ENCODE assay signal across 8 cellular contexts in genomic region chr17:8294814-8295316, GRCh38. TPM values are rescaled to one million over a fixed set of nuclear protein-coding genes. Genes with fewer than 3 reads are reported as not detected.
DNase-seq lines count a peak whose midpoint lies in the region; ATAC-seq and TF ChIP-seq lines count a peak whose summit lies in the region.

No MANE protein-coding gene starts in this region.

- H3K27me3 ChIP-seq in trophoblast cell (ENCODE audit: insufficient read depth, low read length): no peaks in the 10 kb centered on the region

- H3K4me1 ChIP-seq in ES-I3 (ENCODE audit: insufficient read depth, low read length) (peaks cover 14% of the 10 kb centered on the region), trophoblast cell (ENCODE audit: control insufficient read depth in 1 of 2, insufficient read depth in 2 of 2, low read length in 2 of 2) (peaks cover 6 to 11% of the 10 kb centered on the region in 2 experiments)

- H2BK5ac ChIP-seq in trophoblast cell (ENCODE audit: low read depth, low read length, poor library complexity): peak overlapping the region; percentile 42

- H3K4me3 ChIP-seq in foreskin fibroblast (ENCODE audit: low read depth in 1 of 2, low read length in 2 of 2): peak overlapping the region; percentile 66 to 69
- H3K4me3 ChIP-seq in trophoblast cell (ENCODE audit: low read depth, low read length): no peak overlapping the region

- H3K27ac ChIP-seq in VCaP (peak overlapping the region; percentile 74), trophoblast cell (ENCODE audit: low read depth, low read length) (no peak overlapping the region)

- H4K91ac ChIP-seq in trophoblast cell (ENCODE audit: low read depth, low read length): no peak overlapping the region

- H4K8ac ChIP-seq in trophoblast cell (ENCODE audit: low read depth, low read length): peak overlapping the region; percentile 79

- peak overlapping the region; percentile 49 for H4K12ac ChIP-seq in trophoblast cell (ENCODE audit: low read depth, low read length)

- H2BK12ac ChIP-seq in trophoblast cell (ENCODE audit: low read length): peak overlapping the region; percentile 61

- H3K9me3 ChIP-seq in ES-I3 (ENCODE audit: control insufficient read depth, insufficient read depth, low read length): no peaks in the 10 kb centered on the region
- no peaks in the 10 kb centered on the region for H3K9me3 ChIP-seq in trophoblast cell (ENCODE audit: insufficient read depth, low read depth, low read length)

- no peak overlapping the region for H3K4ac ChIP-seq in trophoblast cell (ENCODE audit: low read depth, low read length)

- peaks cover 4% of the 10 kb centered on the region for H3K79me2 ChIP-seq in trophoblast cell (ENCODE audit: control insufficient read depth, insufficient read depth, low read length, poor library complexity)

- no peak overlapping the region for H3K14ac ChIP-seq in trophoblast cell (ENCODE audit: low read length)

- TF ChIP-seq CTCF in VCaP (conservative IDR thresholded peaks at IDR 0.05) (no peak), foreskin fibroblast (IDR thresholded peaks at IDR 0.05; ENCODE audit: low read depth, low read length) (no peak)

- WGBS in trophoblast cell (ENCODE audit: extremely low coverage, insufficient coverage, insufficient read length): no CpG with 5 or more reads among the region's 15 CpGs

- H3K9ac ChIP-seq in ES-I3 (ENCODE audit: low read depth, low read length) (peak overlapping the region; percentile 75), trophoblast cell (ENCODE audit: low read length) (no peak overlapping the region)

- peak overlapping the region; percentile 94 for H2AFZ ChIP-seq in trophoblast cell (ENCODE audit: insufficient read depth, low read length, poor library complexity)

- peak overlapping the region; percentile 41 for H2BK120ac ChIP-seq in trophoblast cell (ENCODE audit: insufficient read depth, low read length, poor library complexity)

- no peak overlapping the region for H2AK5ac ChIP-seq in trophoblast cell (ENCODE audit: low read length)

- H3K4me2 ChIP-seq in trophoblast cell (ENCODE audit: low read length): peak overlapping the region; percentile 76

- H3K36me3 ChIP-seq in ES-I3 (ENCODE audit: insufficient read depth, low read length) (no peaks in the 10 kb centered on the region), trophoblast cell (ENCODE audit: control insufficient read depth in 1 of 2, insufficient read depth in 2 of 2, low read length in 2 of 2) (no peaks in the 10 kb centered on the region)

- DNase-seq in foreskin fibroblast: no peak
- no peak for DNase-seq in trophoblast cell
- DNase-seq in activated gamma-delta T cell treated with Interleukin-2 at 50 U/mL for 16 hours: no peak
- no peak for DNase-seq in NCI-H446 treated with DMSO at 0.1 percent for 48 hours (lab: John Stamatoyannopoulos, UW)
- no peak for DNase-seq in activated CD4-positive, alpha-beta T cell treated with anti-CD3 and anti-CD28 coated beads, Interleukin-2, amount 50 U/mL, for 4 hours

- no peak overlapping the region for H3K23ac ChIP-seq in trophoblast cell (ENCODE audit: low read length)

- H3K79me1 ChIP-seq in trophoblast cell (ENCODE audit: low read length): peaks cover 8% of the 10 kb centered on the region

- H3K18ac ChIP-seq in trophoblast cell (ENCODE audit: low read length): peak overlapping the region; percentile 58

- no peak for ATAC-seq in GM21526 (IDR thresholded peaks at IDR 0.05; ENCODE audit: low FRiP score, unreplicated experiment)

RNA-seq across cellular contexts. Expression of gene SLC25A35, which starts 0.3 kb away (rescaled TPM):
- 2.6 and 2.8 TPM in 2 replicates for polyA plus RNA-seq in trophoblast cell (2013)

RNA-seq across cellular contexts. Expression of gene RANGRF, which starts 6.4 kb away (rescaled TPM):
- 32.6 and 35.6 TPM in 2 replicates for polyA plus RNA-seq in trophoblast cell (2013)

RNA-seq across cellular contexts. Expression of gene ARHGEF15, which starts 15.2 kb away (rescaled TPM):
- 0.01 TPM in 2 replicates for polyA plus RNA-seq in trophoblast cell (2013)

RNA-seq across cellular contexts. Expression of gene ODF4, which starts 44.8 kb away (rescaled TPM):
- polyA plus RNA-seq in trophoblast cell (2013): not detected in 2 replicates

RNA-seq across cellular contexts. Expression of gene PFAS, which starts 45.8 kb away (rescaled TPM):
- polyA plus RNA-seq in trophoblast cell (2013): 13.3 and 14.4 TPM in 2 replicates
